8 cellular contexts compared by ENCODE assay signal in genomic region chr1:207890136-207890738, GRCh38. TPM values are rescaled to one million over a fixed set of nuclear protein-coding genes. Genes with fewer than 3 reads are reported as not detected.
DNase-seq lines count a peak whose midpoint lies in the region; ATAC-seq, FAIRE-seq and TF ChIP-seq lines count a peak whose summit lies in the region.

No MANE protein-coding gene starts in this region.

- TF ChIP-seq EP300 in gastroesophageal sphincter (IDR thresholded peaks at IDR 0.05): no peak

- ATAC-seq in gastroesophageal sphincter: peak; percentile 82

- WGBS in gastroesophageal sphincter (ENCODE audit: low coverage in 1 of 2), 2 donors: 15 to 40% methylated on average over 1 to 3 of the region's 4 CpGs

- peak; percentile 70 for DNase-seq in Daoy (ENCODE audit: low read depth)
- peak; percentile 40 for DNase-seq in SK-MEL-5 (ENCODE audit: low read depth, low spot score)
- DNase-seq in putamen (ENCODE audit: low spot score): peak; percentile 57
- no peak for DNase-seq in middle frontal gyrus (ENCODE audit: extremely low spot score, low spot score)
- DNase-seq in T-helper 9 cell: no peak
- no peak for DNase-seq in NCI-H146 treated with DMSO at 0.1 percent for 48 hours (lab: John Stamatoyannopoulos, UW; ENCODE audit: unreplicated experiment)
- DNase-seq in D721Med (ENCODE audit: insufficient read length, low spot score): no peak

- no peak for FAIRE-seq in D721Med (lab: Jason Lieb, UNC)

- peaks cover 0 to 7% of the 10 kb centered on the region in 2 donors for H3K36me3 ChIP-seq in gastroesophageal sphincter

- H3K27me3 ChIP-seq in gastroesophageal sphincter: no peaks in the 10 kb centered on the region

- H3K27ac ChIP-seq in gastroesophageal sphincter: peak overlapping the region; percentile 47 to 78 (median 76)

- no peak for TF ChIP-seq POLR2A in gastroesophageal sphincter (IDR thresholded peaks at IDR 0.05)

- in situ Hi-C loops in SK-MEL-5 (cut with HindIII; ENCODE audit: low pct_unique_long_range_greater_than_20kb, low sequenced_read_pairs): no loop called here

- H3K4me3 ChIP-seq in gastroesophageal sphincter: no peak overlapping the region

- no peak for TF ChIP-seq CTCF in gastroesophageal sphincter (IDR thresholded peaks at IDR 0.05)
- no peak for TF ChIP-seq CTCF in D721Med (IDR thresholded peaks at IDR 0.05; ENCODE audit: insufficient read depth, missing control alignments)

- peaks cover 5 to 90% (median 38%) of the 10 kb centered on the region in 3 donors for H3K4me1 ChIP-seq in gastroesophageal sphincter

- H3K9me3 ChIP-seq in gastroesophageal sphincter: no peaks in the 10 kb centered on the region

RNA-seq across cellular contexts. Expression of gene CD34, which starts 20.7 kb away (rescaled TPM):
- not detected in 2 replicates for total RNA-seq in Daoy (2014; rRNA removed; shearing (Covaris generic))
- 0.21 TPM in 1 of 2 replicates, not detected in the other for total RNA-seq in SK-MEL-5 (2014; rRNA removed; shearing (Covaris generic))
- 0.10 and 0.12 TPM in 2 replicates for polyA plus RNA-seq in SK-MEL-5 (2015; cell fraction: cytosol; rRNA removed)
- not detected in 2 replicates for polyA plus RNA-seq in SK-MEL-5 (2015; cell fraction: nucleus; rRNA removed)
- total RNA-seq in gastroesophageal sphincter: 100 to 1,000 TPM in 1 of 4 donors, 10 to 100 TPM in 3; 38.9 to 114 (median 62.1) TPM

Comparison
In these comparisons a context has a peak if more than half of its experiments do, and no peak if none do; other contexts are left out.
1. DNase-seq: peak in Daoy (single experiment), SK-MEL-5 (single experiment) and putamen (single experiment); none in middle frontal gyrus (single experiment), T-helper 9 cell (single experiment), NCI-H146 treated with DMSO at 0.1 percent for 48 hours (single experiment) and D721Med (single experiment).
2. RNA of gene CD34, which starts 20.7 kb away (total RNA-seq): 38.9 to 114 TPM in gastroesophageal sphincter; not detected in Daoy and 0.21 TPM in SK-MEL-5; every median in the first group is over 10 times any median in the second.